ENCODE assay signal across 21 cellular contexts in the genomic region with DNA sequence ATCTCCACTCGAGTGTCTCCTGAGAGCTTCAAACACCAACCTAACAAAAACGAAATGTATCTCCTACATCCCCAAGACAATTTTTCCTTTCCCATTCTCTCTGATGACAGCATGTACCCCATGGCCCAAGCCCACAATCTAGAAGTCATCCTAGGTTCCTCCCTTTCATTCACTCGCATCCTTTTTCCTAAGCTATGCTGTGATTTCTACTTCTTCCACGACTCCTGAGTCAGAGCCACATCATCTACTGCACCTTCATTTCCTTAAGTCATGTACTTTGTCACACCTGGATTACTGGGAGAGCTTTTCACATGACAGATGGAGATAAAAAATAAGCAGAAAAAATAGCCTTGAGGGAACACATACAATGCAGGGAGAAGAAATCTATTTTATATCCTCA. TPM values are rescaled to one million over a fixed set of nuclear protein-coding genes. Genes with fewer than 3 reads are reported as not detected.
DNase-seq lines count a peak whose midpoint lies in the region; ATAC-seq and TF ChIP-seq lines count a peak whose summit lies in the region.
"Had no signal": no experiment of that assay in that cellular context is flagged by ENCODE, and none has a peak within 500 bp of the region (broad histone marks: within the 10 kb centered on the region; RNA-seq: fewer than 3 reads in every experiment).

No MANE protein-coding gene starts in this region.

- H3K4me3 ChIP-seq in RWPE2 (ENCODE audit: severe bottlenecking), result no peak overlapping the region
- H3K4me3 ChIP-seq: BLaER1 treated with 17β-estradiol and CSF1 and Interleukin-3, amounts not matched to agents 10 nM and 100 nM; GM23248; HAP-1 had no signal

- no peaks in the 10 kb centered on the region for H3K9me3 ChIP-seq in RWPE2 (ENCODE audit: severe bottlenecking)
- H3K9me3 ChIP-seq: BLaER1 treated with 17β-estradiol and CSF1 and Interleukin-3, amounts not matched to agents 10 nM and 100 nM; HAP-1 had no signal

- ATAC-seq in RWPE2 (ENCODE audit: low read depth), result peak; percentile 58; the same call in 1 of the 3 replicates
- peak; percentile 80 for ATAC-seq in esophagus mucosa
- ATAC-seq: CD8-positive, alpha-beta T cell had no signal

- peaks cover 2% of the 10 kb centered on the region for H3K4me1 ChIP-seq in RWPE2 (ENCODE audit: insufficient read depth, poor library complexity, severe bottlenecking)
- H3K4me1 ChIP-seq: HAP-1 had no signal

- no peak for TF ChIP-seq CTCF in RWPE2 (IDR thresholded peaks at IDR 0.05; ENCODE audit: poor library complexity, severe bottlenecking)

- H3K36me3 ChIP-seq in RWPE2 (ENCODE audit: low read depth), result no peaks in the 10 kb centered on the region
- H3K36me3 ChIP-seq: BLaER1 treated with 17β-estradiol and CSF1 and Interleukin-3, amounts not matched to agents 10 nM and 100 nM; HAP-1 had no signal

- H3K27ac ChIP-seq in RWPE2 (ENCODE audit: poor library complexity, severe bottlenecking) (no peak overlapping the region), substantia nigra (ENCODE audit: low read depth, low read length, poor library complexity, severe bottlenecking) (no peak overlapping the region)
- H3K27ac ChIP-seq: BLaER1 treated with 17β-estradiol and CSF1 and Interleukin-3, amounts not matched to agents 10 nM and 100 nM; GM23248; HL-60 had no signal

- H3K27me3 ChIP-seq in RWPE2 (ENCODE audit: insufficient read depth, poor library complexity, severe bottlenecking), result no peaks in the 10 kb centered on the region
- H3K27me3 ChIP-seq: BLaER1 treated with 17β-estradiol and CSF1 and Interleukin-3, amounts not matched to agents 10 nM and 100 nM had no signal

- peak; percentile 28 for DNase-seq in HPDE6-E6E7 (ENCODE audit: extremely low spot score)
- DNase-seq in RWPE2 (ENCODE audit: low spot score), result no peak
- peak; percentile 61 for DNase-seq in kidney tubule cell (ENCODE audit: low spot score)
- DNase-seq in AML-193 (lab: John Stamatoyannopoulos, UW), result no peak
- DNase-seq in hippocampal formation (lab: John Stamatoyannopoulos, UW), result no peak
- no peak for DNase-seq in NCI-H1694 treated with DMSO at 0.1 percent for 48 hours (lab: John Stamatoyannopoulos, UW)
- DNase-seq in substantia nigra (lab: John Stamatoyannopoulos, UW), result no peak
- DNase-seq: 8988T; CD8-positive, alpha-beta T cell; COR-L47; DMS 273 treated with DMSO at 0.1 percent for 48 hours; DMS53; DND-41; GM23248; IMR-90 had no signal

RNA-seq across cellular contexts. Expression of gene C4orf36, which starts 20.1 kb away (rescaled TPM):
- 2.4 TPM for total RNA-seq in esophagus mucosa
- total RNA-seq: B cell; CD8-positive, alpha-beta T cell had no signal

RNA-seq across cellular contexts. Expression of gene SLC10A6, which starts 23.0 kb away (rescaled TPM):
- total RNA-seq in esophagus mucosa, result 21.2 TPM
- total RNA-seq: B cell; CD8-positive, alpha-beta T cell; GM23248; H4; IMR-90 had no signal

Comparison
In these comparisons a context has a peak if more than half of its experiments do, and no peak if none do; other contexts are left out.
1. DNase-seq: peak in HPDE6-E6E7 (single experiment) and kidney tubule cell (single experiment); none in RWPE2 (single experiment), AML-193 (0 of 2), hippocampal formation (0 of 2), NCI-H1694 treated with DMSO at 0.1 percent for 48 hours (single experiment) and substantia nigra (0 of 49).